In genomic region chr12:14911131-14911530, GRCh38 we compare ENCODE assay signal across 1 cellular context.
TF ChIP-seq lines count a peak whose summit lies in the region.

No MANE protein-coding gene starts in this region.

TF ChIP-seq in endothelial cell of umbilical vein, 7 proteins besides CTCF, POLR2A, EP300 and RAD21:
- TF ChIP-seq POLR2AphosphoS5 (IDR thresholded peaks at IDR 0.05; ENCODE audit: insufficient read depth, low read depth, low read length) (no peak), MYC (IDR thresholded peaks at IDR 0.05; ENCODE audit: low read depth, low read length) (no peak), EZH2 (IDR thresholded peaks at IDR 0.05; ENCODE audit: borderline replicate concordance, low read depth, low read length, severe bottlenecking) (no peak), JUN (IDR thresholded peaks at IDR 0.05; ENCODE audit: borderline replicate concordance, insufficient read depth, insufficient read length, low read depth) (no peak), FOS (IDR thresholded peaks at IDR 0.05; ENCODE audit: borderline replicate concordance, insufficient read depth, low read length) (no peak), GATA2 (IDR thresholded peaks at IDR 0.05; ENCODE audit: insufficient read depth, insufficient read length, low read depth, low read length) (no peak), MAX (IDR thresholded peaks at IDR 0.05; ENCODE audit: insufficient read depth, insufficient read length) (no peak)
